1 cellular context compared by ENCODE assay signal in genomic region chr11:75164318-75164827, GRCh38.
TF ChIP-seq lines count a peak whose summit lies in the region.

No MANE protein-coding gene starts in this region.

TF ChIP-seq in HepG2, 621 proteins besides CTCF, POLR2A, EP300 and RAD21 (continued from another document and continues in another):
- TF ChIP-seq, protein P1, sequence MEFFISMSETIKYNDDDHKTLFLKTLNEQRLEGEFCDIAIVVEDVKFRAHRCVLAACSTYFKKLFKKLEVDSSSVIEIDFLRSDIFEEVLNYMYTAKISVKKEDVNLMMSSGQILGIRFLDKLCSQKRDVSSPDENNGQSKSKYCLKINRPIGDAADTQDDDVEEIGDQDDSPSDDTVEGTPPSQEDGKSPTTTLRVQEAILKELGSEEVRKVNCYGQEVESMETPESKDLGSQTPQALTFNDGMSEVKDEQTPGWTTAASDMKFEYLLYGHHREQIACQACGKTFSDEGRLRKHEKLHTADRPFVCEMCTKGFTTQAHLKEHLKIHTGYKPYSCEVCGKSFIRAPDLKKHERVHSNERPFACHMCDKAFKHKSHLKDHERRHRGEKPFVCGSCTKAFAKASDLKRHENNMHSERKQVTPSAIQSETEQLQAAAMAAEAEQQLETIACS (CRISPR knock-in tag; IDR thresholded peaks at IDR 0.05) = no peak
- TF ChIP-seq ETS1 (CRISPR knock-in tag; IDR thresholded peaks at IDR 0.05) (no peak), ZFP41 (CRISPR knock-in tag; IDR thresholded peaks at IDR 0.05; ENCODE audit: borderline replicate concordance) (no peak), ISL2 (CRISPR knock-in tag; IDR thresholded peaks at IDR 0.05) (no peak), POLR2G (IDR thresholded peaks at IDR 0.05; ENCODE audit: low read depth, low read length) (no peak), CCDC6 (CRISPR knock-in tag; IDR thresholded peaks at IDR 0.05) (peak; percentile 34; the same call in 1 of the 2 replicates), FOXC1 (CRISPR knock-in tag; IDR thresholded peaks at IDR 0.05; ENCODE audit: borderline replicate concordance) (0 out of 2 replicates have a peak, but pooled peaks have one; percentile 11), NRL (CRISPR knock-in tag; IDR thresholded peaks at IDR 0.05; ENCODE audit: borderline replicate concordance) (0 out of 2 replicates have a peak, but pooled peaks have one; percentile 6), ZNF746 (CRISPR knock-in tag; IDR thresholded peaks at IDR 0.05) (peak; percentile 51; the same call in 1 of the 2 replicates), MEF2D (CRISPR knock-in tag; IDR thresholded peaks at IDR 0.05) (no peak), PHF5A (CRISPR knock-in tag; IDR thresholded peaks at IDR 0.05; ENCODE audit: low read depth, unreplicated experiment) (no peak), NR3C1 (CRISPR knock-in tag; IDR thresholded peaks at IDR 0.05) (no peak), ZNF383 (CRISPR knock-in tag; IDR thresholded peaks at IDR 0.05; ENCODE audit: borderline replicate concordance) (no peak), ATM (IDR thresholded peaks at IDR 0.05; ENCODE audit: borderline replicate concordance) (no peak), GTF3A (CRISPR knock-in tag; conservative IDR thresholded peaks at IDR 0.05) (peak; percentile 71), SMAD9 (CRISPR knock-in tag; IDR thresholded peaks at IDR 0.05) (peak; percentile 41; the same call in 1 of the 2 replicates), ZNF350 (CRISPR knock-in tag; IDR thresholded peaks at IDR 0.05; ENCODE audit: borderline replicate concordance, low read depth) (peak; percentile 4; the same call in 1 of the 2 replicates), ZNF331 (CRISPR knock-in tag; IDR thresholded peaks at IDR 0.05) (0 out of 2 replicates have a peak, but pooled peaks have one; percentile 14), KIAA2018 (CRISPR knock-in tag; IDR thresholded peaks at IDR 0.05; ENCODE audit: borderline replicate concordance) (no peak), ZNF609 (CRISPR knock-in tag; IDR thresholded peaks at IDR 0.05; ENCODE audit: borderline replicate concordance) (peak; percentile 37; the same call in 1 of the 2 replicates), SMARCC2 (IDR thresholded peaks at IDR 0.05) (no peak), ZNF747 (CRISPR knock-in tag; IDR thresholded peaks at IDR 0.05; ENCODE audit: borderline replicate concordance) (0 out of 2 replicates have a peak, but pooled peaks have one; percentile 51), ZZZ3 (CRISPR knock-in tag; IDR thresholded peaks at IDR 0.05; ENCODE audit: borderline replicate concordance) (0 out of 2 replicates have a peak, but pooled peaks have one; percentile 19), ZFX (CRISPR knock-in tag; IDR thresholded peaks at IDR 0.05; ENCODE audit: low read depth) (peak; percentile 52; the same call in 1 of the 2 replicates), ZNF556 (CRISPR knock-in tag; IDR thresholded peaks at IDR 0.05; ENCODE audit: borderline replicate concordance) (peak; percentile 43; the same call in 1 of the 2 replicates), PCBP1 (IDR thresholded peaks at IDR 0.05; ENCODE audit: borderline replicate concordance, low read depth, low read length) (no peak), STAG1 (CRISPR knock-in tag; IDR thresholded peaks at IDR 0.05) (no peak), REXO4 (CRISPR knock-in tag; IDR thresholded peaks at IDR 0.05; ENCODE audit: borderline replicate concordance) (no peak), ZNF264 (CRISPR knock-in tag; IDR thresholded peaks at IDR 0.05) (no peak), GPN1 (CRISPR knock-in tag; IDR thresholded peaks at IDR 0.05; ENCODE audit: borderline replicate concordance) (no peak), ZNF672 (CRISPR knock-in tag; IDR thresholded peaks at IDR 0.05) (no peak), AGO2 (optimal IDR thresholded peaks at IDR 0.05; ENCODE audit: low read depth, low read length) (peak; percentile 14), NONO (IDR thresholded peaks at IDR 0.05) (no peak), NONO (CRISPR knock-in tag; conservative IDR thresholded peaks at IDR 0.05) (peak; percentile 29), TFAP4 (IDR thresholded peaks at IDR 0.05; ENCODE audit: borderline replicate concordance, low read depth) (peak; percentile 22; the same call in 1 of the 2 replicates), ZFP82 (CRISPR knock-in tag; IDR thresholded peaks at IDR 0.05; ENCODE audit: borderline replicate concordance) (no peak), ZFP91 (CRISPR knock-in tag; IDR thresholded peaks at IDR 0.05; ENCODE audit: borderline replicate concordance) (peak; percentile 46; the same call in 1 of the 2 replicates), ZBTB42 (CRISPR knock-in tag; IDR thresholded peaks at IDR 0.05) (peak; percentile 94; the same call in 1 of the 2 replicates)
- TF ChIP-seq, protein P2, sequence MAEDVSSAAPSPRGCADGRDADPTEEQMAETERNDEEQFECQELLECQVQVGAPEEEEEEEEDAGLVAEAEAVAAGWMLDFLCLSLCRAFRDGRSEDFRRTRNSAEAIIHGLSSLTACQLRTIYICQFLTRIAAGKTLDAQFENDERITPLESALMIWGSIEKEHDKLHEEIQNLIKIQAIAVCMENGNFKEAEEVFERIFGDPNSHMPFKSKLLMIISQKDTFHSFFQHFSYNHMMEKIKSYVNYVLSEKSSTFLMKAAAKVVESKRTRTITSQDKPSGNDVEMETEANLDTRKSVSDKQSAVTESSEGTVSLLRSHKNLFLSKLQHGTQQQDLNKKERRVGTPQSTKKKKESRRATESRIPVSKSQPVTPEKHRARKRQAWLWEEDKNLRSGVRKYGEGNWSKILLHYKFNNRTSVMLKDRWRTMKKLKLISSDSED (CRISPR knock-in tag; IDR thresholded peaks at IDR 0.05) = no peak
- TF ChIP-seq, protein P3, sequence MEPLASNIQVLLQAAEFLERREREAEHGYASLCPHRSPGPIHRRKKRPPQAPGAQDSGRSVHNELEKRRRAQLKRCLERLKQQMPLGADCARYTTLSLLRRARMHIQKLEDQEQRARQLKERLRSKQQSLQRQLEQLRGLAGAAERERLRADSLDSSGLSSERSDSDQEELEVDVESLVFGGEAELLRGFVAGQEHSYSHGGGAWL (CRISPR knock-in tag; IDR thresholded peaks at IDR 0.05) = no peak
- TF ChIP-seq, protein P4, sequence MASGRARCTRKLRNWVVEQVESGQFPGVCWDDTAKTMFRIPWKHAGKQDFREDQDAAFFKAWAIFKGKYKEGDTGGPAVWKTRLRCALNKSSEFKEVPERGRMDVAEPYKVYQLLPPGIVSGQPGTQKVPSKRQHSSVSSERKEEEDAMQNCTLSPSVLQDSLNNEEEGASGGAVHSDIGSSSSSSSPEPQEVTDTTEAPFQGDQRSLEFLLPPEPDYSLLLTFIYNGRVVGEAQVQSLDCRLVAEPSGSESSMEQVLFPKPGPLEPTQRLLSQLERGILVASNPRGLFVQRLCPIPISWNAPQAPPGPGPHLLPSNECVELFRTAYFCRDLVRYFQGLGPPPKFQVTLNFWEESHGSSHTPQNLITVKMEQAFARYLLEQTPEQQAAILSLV (CRISPR knock-in tag; IDR thresholded peaks at IDR 0.05; ENCODE audit: borderline replicate concordance) = no peak
